Comparison of ENCODE assay signal across 17 cellular contexts in genomic region chr7:45118830-45119452, GRCh38. TPM values are rescaled to one million over a fixed set of nuclear protein-coding genes. Genes with fewer than 3 reads are reported as not detected.
"Had no signal": no experiment of that assay in that cellular context is flagged by ENCODE, and none has a peak within 500 bp of the region (broad histone marks: within the 10 kb centered on the region; RNA-seq: fewer than 3 reads in every experiment).

No MANE protein-coding gene starts in this region.

- H3K4me3 Mint-ChIP-seq: neural crest cell had no signal

- H3K27ac ChIP-seq: cardiac muscle cell, coronary artery, gastrocnemius medialis, ovary, stomach, thoracic aorta, uterus had no signal

- H3K4me3 ChIP-seq: cardiac muscle cell, coronary artery, gastrocnemius medialis, ovary, stomach, thoracic aorta, uterus had no signal

- H3K9me3 Mint-ChIP-seq: neural crest cell had no signal

- H3K9me3 ChIP-seq: gastrocnemius medialis, ovary, stomach, thoracic aorta, uterus had no signal

- H3K27me3 ChIP-seq: gastrocnemius medialis, ovary, uterus had no signal

- H3K4me1 ChIP-seq: gastrocnemius medialis, stomach, uterus had no signal

- DNase-seq: activated CD4-positive, alpha-beta T cell treated with anti-CD3 and anti-CD28 coated beads, Interleukin-2, amount 50 U/mL, for 1 hour; activated T-cell treated with anti-CD3 and anti-CD28 coated beads, Interleukin-2, amount 50 U/mL, for 1 hour; effector CD8-positive, alpha-beta T cell; gastrocnemius medialis; kidney; ovary; stimulated activated CD4-positive, alpha-beta T cell treated with anti-CD3 and anti-CD28 coated beads, Interleukin-15, amount 100 ng/mL, for 24 hours; stimulated activated CD4-positive, alpha-beta T cell treated with anti-CD3 and anti-CD28 coated beads, Interleukin-4, amount 100 ng/mL, for 24 hours; stomach; T-helper 2 cell; uterus had no signal

- H3K36me3 ChIP-seq: cardiac muscle cell, gastrocnemius medialis, ovary, stomach, thoracic aorta, uterus had no signal

- FAIRE-seq: astrocyte, kidney had no signal

RNA-seq across cellular contexts. Expression of gene RAMP3, which starts 38.6 kb away (rescaled TPM):
- total RNA-seq: activated CD8-positive, alpha-beta memory T cell treated with anti-CD3 and anti-CD28 coated beads for 36 hours; astrocyte; cardiac muscle cell; neural crest cell had no signal
- polyA plus RNA-seq: cardiac muscle cell had no signal
